ENCODE assay signal across 1 cellular context in the genomic region with DNA sequence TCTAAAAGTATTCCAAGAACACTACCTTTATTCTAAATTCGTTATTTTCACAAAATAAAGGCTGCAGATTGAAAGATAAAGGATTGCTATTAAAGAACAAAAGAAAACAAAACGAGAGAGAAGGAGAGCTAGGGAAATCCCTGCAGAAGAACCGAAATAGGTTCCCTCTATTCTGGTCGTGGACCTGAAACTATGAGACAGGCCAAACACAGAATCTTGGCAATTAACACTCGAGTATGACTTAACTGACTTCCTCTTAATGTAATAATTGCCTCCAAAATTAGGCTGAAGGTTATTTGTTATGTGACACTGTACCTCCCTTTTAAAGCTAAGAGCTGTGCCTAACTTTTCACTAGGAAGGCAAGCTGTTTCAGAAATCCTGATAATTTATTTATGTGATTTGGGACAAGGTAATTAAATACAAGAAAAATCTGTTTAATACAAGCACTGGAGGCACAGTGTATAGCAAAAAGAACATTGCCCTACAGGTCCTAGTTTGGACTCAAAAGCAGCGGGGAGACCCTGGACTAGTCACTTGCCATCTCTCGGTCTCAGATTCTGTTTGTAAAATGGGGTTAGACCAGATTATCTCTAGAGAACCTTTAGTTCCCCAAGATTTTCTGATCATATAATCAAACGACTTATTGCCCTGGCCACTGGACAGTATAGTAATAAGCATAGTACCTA.
A peak's percentile ranks its signal among the peaks of the same experiment; 100 is the strongest.
TF ChIP-seq lines count a peak whose summit lies in the region.

No MANE protein-coding gene starts in this region.

TF ChIP-seq in GM12878, 131 proteins besides CTCF, POLR2A, EP300 and RAD21 (continued from another document and continues in another):
- TF ChIP-seq, protein P1, sequence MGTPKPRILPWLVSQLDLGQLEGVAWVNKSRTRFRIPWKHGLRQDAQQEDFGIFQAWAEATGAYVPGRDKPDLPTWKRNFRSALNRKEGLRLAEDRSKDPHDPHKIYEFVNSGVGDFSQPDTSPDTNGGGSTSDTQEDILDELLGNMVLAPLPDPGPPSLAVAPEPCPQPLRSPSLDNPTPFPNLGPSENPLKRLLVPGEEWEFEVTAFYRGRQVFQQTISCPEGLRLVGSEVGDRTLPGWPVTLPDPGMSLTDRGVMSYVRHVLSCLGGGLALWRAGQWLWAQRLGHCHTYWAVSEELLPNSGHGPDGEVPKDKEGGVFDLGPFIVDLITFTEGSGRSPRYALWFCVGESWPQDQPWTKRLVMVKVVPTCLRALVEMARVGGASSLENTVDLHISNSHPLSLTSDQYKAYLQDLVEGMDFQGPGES (IDR thresholded peaks at IDR 0.05), result no peak
- TF ChIP-seq BHLHE40 (IDR thresholded peaks at IDR 0.05; ENCODE audit: borderline replicate concordance in 1 of 2, low read depth in 2 of 2, low read length in 1 of 2) (peak; percentile 36 to 38; a peak in 1 of 4 replicates), SIX5 (IDR thresholded peaks at IDR 0.05; ENCODE audit: low read depth, low read length, severe bottlenecking) (no peak), ATF7 (IDR thresholded peaks at IDR 0.05; ENCODE audit: low read depth) (peak; percentile 87), SREBF2 (IDR thresholded peaks at IDR 0.05; ENCODE audit: low read length) (no peak), EGR1 (IDR thresholded peaks at IDR 0.05; ENCODE audit: borderline replicate concordance in 1 of 2, low read depth in 2 of 2, low read length in 2 of 2) (no peak), ZBED1 (IDR thresholded peaks at IDR 0.05; ENCODE audit: borderline replicate concordance) (no peak), ZNF384 (IDR thresholded peaks at IDR 0.05; ENCODE audit: borderline replicate concordance, low read depth, low read length) (no peak), ESRRA (IDR thresholded peaks at IDR 0.05; ENCODE audit: low read length) (peak; percentile 71; the same call in 1 of the 2 replicates), BACH1 (IDR thresholded peaks at IDR 0.05; ENCODE audit: borderline replicate concordance) (peak; percentile 69; the same call in 1 of the 2 replicates), WRNIP1 (IDR thresholded peaks at IDR 0.05; ENCODE audit: borderline replicate concordance, low read depth, low read length) (no peak), SMARCA5 (IDR thresholded peaks at IDR 0.05) (0 out of 2 replicates have a peak, but pooled peaks have one; percentile 33), ETV6 (conservative IDR thresholded peaks at IDR 0.05 in 1 of 2, IDR thresholded peaks at IDR 0.05 in 1 of 2; ENCODE audit: borderline replicate concordance in 1 of 2, low read depth in 1 of 2) (no peak), SREBF1 (IDR thresholded peaks at IDR 0.05; ENCODE audit: low read length) (no peak), ZSCAN29 (IDR thresholded peaks at IDR 0.05) (no peak), MXI1 (IDR thresholded peaks at IDR 0.05; ENCODE audit: low read depth, low read length) (no peak), ZNF217 (IDR thresholded peaks at IDR 0.05) (peak; percentile 68; the same call in 1 of the 2 replicates), SP1 (IDR thresholded peaks at IDR 0.05; ENCODE audit: low read depth, low read length) (no peak), HDGF (IDR thresholded peaks at IDR 0.05) (no peak), ZZZ3 (IDR thresholded peaks at IDR 0.05; ENCODE audit: control insufficient read depth, insufficient read length, low read depth) (no peak), NBN (IDR thresholded peaks at IDR 0.05) (peak; percentile 60; the same call in 1 of the 2 replicates), BMI1 (IDR thresholded peaks at IDR 0.05; ENCODE audit: borderline replicate concordance) (peak; percentile 65), IKZF1 (conservative IDR thresholded peaks at IDR 0.05) (peak; percentile 68), MEF2B (IDR thresholded peaks at IDR 0.05; ENCODE audit: partially characterized antibody, poor library complexity, severe bottlenecking) (peak; percentile 91), GATAD2B (conservative IDR thresholded peaks at IDR 0.05; ENCODE audit: low read depth) (peak; percentile 49; the same call in 1 of the 2 replicates), FOXM1 (IDR thresholded peaks at IDR 0.05; ENCODE audit: low read depth, low read length) (peak; percentile 70), RBBP5 (conservative IDR thresholded peaks at IDR 0.05) (no peak), YBX1 (IDR thresholded peaks at IDR 0.05) (no peak), MTA3 (IDR thresholded peaks at IDR 0.05; ENCODE audit: borderline replicate concordance, low read length) (peak; percentile 61; the same call in 1 of the 2 replicates), TAF1 (IDR thresholded peaks at IDR 0.05; ENCODE audit: borderline replicate concordance, low read depth, low read length) (no peak), IRF4 (IDR thresholded peaks at IDR 0.05; ENCODE audit: low read depth, low read length) (no peak), YY1 (IDR thresholded peaks at IDR 0.05; ENCODE audit: low read depth, low read length) (no peak), TCF3 (IDR thresholded peaks at IDR 0.05; ENCODE audit: borderline replicate concordance, insufficient read depth, low read depth, low read length) (no peak), GABPA (IDR thresholded peaks at IDR 0.05; ENCODE audit: low read depth) (no peak), CHD2 (IDR thresholded peaks at IDR 0.05; ENCODE audit: borderline replicate concordance, low read depth, low read length) (no peak), NR2C2 (IDR thresholded peaks at IDR 0.05; ENCODE audit: borderline replicate concordance, control insufficient read depth, insufficient read length, low read depth) (no peak)
- TF ChIP-seq, protein P2, sequence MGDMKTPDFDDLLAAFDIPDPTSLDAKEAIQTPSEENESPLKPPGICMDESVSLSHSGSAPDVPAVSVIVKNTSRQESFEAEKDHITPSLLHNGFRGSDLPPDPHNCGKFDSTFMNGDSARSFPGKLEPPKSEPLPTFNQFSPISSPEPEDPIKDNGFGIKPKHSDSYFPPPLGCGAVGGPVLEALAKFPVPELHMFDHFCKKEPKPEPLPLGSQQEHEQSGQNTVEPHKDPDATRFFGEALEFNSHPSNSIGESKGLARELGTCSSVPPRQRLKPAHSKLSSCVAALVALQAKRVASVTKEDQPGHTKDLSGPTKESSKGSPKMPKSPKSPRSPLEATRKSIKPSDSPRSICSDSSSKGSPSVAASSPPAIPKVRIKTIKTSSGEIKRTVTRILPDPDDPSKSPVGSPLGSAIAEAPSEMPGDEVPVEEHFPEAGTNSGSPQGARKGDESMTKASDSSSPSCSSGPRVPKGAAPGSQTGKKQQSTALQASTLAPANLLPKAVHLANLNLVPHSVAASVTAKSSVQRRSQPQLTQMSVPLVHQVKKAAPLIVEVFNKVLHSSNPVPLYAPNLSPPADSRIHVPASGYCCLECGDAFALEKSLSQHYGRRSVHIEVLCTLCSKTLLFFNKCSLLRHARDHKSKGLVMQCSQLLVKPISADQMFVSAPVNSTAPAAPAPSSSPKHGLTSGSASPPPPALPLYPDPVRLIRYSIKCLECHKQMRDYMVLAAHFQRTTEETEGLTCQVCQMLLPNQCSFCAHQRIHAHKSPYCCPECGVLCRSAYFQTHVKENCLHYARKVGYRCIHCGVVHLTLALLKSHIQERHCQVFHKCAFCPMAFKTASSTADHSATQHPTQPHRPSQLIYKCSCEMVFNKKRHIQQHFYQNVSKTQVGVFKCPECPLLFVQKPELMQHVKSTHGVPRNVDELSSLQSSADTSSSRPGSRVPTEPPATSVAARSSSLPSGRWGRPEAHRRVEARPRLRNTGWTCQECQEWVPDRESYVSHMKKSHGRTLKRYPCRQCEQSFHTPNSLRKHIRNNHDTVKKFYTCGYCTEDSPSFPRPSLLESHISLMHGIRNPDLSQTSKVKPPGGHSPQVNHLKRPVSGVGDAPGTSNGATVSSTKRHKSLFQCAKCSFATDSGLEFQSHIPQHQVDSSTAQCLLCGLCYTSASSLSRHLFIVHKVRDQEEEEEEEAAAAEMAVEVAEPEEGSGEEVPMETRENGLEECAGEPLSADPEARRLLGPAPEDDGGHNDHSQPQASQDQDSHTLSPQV (IDR thresholded peaks at IDR 0.05), result no peak
- TF ChIP-seq, protein P3, sequence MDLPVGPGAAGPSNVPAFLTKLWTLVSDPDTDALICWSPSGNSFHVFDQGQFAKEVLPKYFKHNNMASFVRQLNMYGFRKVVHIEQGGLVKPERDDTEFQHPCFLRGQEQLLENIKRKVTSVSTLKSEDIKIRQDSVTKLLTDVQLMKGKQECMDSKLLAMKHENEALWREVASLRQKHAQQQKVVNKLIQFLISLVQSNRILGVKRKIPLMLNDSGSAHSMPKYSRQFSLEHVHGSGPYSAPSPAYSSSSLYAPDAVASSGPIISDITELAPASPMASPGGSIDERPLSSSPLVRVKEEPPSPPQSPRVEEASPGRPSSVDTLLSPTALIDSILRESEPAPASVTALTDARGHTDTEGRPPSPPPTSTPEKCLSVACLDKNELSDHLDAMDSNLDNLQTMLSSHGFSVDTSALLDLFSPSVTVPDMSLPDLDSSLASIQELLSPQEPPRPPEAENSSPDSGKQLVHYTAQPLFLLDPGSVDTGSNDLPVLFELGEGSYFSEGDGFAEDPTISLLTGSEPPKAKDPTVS (IDR thresholded peaks at IDR 0.05; ENCODE audit: low read depth, low read length), result no peak
- TF ChIP-seq, protein P4, sequence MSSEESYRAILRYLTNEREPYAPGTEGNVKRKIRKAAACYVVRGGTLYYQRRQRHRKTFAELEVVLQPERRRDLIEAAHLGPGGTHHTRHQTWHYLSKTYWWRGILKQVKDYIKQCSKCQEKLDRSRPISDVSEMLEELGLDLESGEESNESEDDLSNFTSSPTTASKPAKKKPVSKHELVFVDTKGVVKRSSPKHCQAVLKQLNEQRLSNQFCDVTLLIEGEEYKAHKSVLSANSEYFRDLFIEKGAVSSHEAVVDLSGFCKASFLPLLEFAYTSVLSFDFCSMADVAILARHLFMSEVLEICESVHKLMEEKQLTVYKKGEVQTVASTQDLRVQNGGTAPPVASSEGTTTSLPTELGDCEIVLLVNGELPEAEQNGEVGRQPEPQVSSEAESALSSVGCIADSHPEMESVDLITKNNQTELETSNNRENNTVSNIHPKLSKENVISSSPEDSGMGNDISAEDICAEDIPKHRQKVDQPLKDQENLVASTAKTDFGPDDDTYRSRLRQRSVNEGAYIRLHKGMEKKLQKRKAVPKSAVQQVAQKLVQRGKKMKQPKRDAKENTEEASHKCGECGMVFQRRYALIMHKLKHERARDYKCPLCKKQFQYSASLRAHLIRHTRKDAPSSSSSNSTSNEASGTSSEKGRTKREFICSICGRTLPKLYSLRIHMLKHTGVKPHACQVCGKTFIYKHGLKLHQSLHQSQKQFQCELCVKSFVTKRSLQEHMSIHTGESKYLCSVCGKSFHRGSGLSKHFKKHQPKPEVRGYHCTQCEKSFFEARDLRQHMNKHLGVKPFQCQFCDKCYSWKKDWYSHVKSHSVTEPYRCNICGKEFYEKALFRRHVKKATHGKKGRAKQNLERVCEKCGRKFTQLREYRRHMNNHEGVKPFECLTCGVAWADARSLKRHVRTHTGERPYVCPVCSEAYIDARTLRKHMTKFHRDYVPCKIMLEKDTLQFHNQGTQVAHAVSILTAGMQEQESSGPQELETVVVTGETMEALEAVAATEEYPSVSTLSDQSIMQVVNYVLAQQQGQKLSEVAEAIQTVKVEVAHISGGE (CRISPR knock-in tag; IDR thresholded peaks at IDR 0.05), result no peak
- TF ChIP-seq, protein P5, sequence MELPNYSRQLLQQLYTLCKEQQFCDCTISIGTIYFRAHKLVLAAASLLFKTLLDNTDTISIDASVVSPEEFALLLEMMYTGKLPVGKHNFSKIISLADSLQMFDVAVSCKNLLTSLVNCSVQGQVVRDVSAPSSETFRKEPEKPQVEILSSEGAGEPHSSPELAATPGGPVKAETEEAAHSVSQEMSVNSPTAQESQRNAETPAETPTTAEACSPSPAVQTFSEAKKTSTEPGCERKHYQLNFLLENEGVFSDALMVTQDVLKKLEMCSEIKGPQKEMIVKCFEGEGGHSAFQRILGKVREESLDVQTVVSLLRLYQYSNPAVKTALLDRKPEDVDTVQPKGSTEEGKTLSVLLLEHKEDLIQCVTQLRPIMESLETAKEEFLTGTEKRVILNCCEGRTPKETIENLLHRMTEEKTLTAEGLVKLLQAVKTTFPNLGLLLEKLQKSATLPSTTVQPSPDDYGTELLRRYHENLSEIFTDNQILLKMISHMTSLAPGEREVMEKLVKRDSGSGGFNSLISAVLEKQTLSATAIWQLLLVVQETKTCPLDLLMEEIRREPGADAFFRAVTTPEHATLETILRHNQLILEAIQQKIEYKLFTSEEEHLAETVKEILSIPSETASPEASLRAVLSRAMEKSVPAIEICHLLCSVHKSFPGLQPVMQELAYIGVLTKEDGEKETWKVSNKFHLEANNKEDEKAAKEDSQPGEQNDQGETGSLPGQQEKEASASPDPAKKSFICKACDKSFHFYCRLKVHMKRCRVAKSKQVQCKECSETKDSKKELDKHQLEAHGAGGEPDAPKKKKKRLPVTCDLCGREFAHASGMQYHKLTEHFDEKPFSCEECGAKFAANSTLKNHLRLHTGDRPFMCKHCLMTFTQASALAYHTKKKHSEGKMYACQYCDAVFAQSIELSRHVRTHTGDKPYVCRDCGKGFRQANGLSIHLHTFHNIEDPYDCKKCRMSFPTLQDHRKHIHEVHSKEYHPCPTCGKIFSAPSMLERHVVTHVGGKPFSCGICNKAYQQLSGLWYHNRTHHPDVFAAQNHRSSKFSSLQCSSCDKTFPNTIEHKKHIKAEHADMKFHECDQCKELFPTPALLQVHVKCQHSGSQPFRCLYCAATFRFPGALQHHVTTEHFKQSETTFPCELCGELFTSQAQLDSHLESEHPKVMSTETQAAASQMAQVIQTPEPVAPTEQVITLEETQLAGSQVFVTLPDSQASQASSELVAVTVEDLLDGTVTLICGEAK (IDR thresholded peaks at IDR 0.05; ENCODE audit: borderline replicate concordance), result no peak
- TF ChIP-seq, protein P6, sequence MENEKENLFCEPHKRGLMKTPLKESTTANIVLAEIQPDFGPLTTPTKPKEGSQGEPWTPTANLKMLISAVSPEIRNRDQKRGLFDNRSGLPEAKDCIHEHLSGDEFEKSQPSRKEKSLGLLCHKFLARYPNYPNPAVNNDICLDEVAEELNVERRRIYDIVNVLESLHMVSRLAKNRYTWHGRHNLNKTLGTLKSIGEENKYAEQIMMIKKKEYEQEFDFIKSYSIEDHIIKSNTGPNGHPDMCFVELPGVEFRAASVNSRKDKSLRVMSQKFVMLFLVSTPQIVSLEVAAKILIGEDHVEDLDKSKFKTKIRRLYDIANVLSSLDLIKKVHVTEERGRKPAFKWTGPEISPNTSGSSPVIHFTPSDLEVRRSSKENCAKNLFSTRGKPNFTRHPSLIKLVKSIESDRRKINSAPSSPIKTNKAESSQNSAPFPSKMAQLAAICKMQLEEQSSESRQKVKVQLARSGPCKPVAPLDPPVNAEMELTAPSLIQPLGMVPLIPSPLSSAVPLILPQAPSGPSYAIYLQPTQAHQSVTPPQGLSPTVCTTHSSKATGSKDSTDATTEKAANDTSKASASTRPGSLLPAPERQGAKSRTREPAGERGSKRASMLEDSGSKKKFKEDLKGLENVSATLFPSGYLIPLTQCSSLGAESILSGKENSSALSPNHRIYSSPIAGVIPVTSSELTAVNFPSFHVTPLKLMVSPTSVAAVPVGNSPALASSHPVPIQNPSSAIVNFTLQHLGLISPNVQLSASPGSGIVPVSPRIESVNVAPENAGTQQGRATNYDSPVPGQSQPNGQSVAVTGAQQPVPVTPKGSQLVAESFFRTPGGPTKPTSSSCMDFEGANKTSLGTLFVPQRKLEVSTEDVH (IDR thresholded peaks at IDR 0.05; ENCODE audit: low read depth, partially characterized antibody), result no peak
- TF ChIP-seq, protein P7, sequence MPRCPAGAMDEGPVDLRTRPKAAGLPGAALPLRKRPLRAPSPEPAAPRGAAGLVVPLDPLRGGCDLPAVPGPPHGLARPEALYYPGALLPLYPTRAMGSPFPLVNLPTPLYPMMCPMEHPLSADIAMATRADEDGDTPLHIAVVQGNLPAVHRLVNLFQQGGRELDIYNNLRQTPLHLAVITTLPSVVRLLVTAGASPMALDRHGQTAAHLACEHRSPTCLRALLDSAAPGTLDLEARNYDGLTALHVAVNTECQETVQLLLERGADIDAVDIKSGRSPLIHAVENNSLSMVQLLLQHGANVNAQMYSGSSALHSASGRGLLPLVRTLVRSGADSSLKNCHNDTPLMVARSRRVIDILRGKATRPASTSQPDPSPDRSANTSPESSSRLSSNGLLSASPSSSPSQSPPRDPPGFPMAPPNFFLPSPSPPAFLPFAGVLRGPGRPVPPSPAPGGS (IDR thresholded peaks at IDR 0.05; ENCODE audit: borderline replicate concordance, insufficient read depth, low read depth, low read length, poor library complexity, severe bottlenecking), result no peak
